ENCODE assay signal across 9 cellular contexts in genomic region chr17:75832652-75833400, GRCh38. TPM values are rescaled to one million over a fixed set of nuclear protein-coding genes. Genes with fewer than 3 reads are reported as not detected.
A peak's percentile ranks its signal among the peaks of the same experiment; 100 is the strongest.
DNase-seq lines count a peak whose midpoint lies in the region; ATAC-seq, FAIRE-seq and TF ChIP-seq lines count a peak whose summit lies in the region.
"Had no signal": no experiment of that assay in that cellular context is flagged by ENCODE, and none has a peak within 500 bp of the region (broad histone marks: within the 10 kb centered on the region; RNA-seq: fewer than 3 reads in every experiment).

No MANE protein-coding gene starts in this region.

- H3K4me1 Mint-ChIP-seq in effector memory CD8-positive, alpha-beta T cell (ENCODE audit: low read depth in 2 of 2): peaks cover 23 to 35% of the 10 kb centered on the region in 2 donors

- H2AK5ac ChIP-seq in neuronal stem cell (ENCODE audit: low read depth, low read length): peak overlapping the region; percentile 58

- intact Hi-C loops in OCI-LY7 (cut with micrococcal nuclease; ENCODE audit: unreplicated experiment): no loop called here

- no peaks in the 10 kb centered on the region for H3K27me3 ChIP-seq in neuronal stem cell (ENCODE audit: control insufficient read depth in 3 of 3, insufficient read depth in 3 of 3, low read depth in 1 of 3, low read length in 3 of 3)

- H2BK120ac ChIP-seq in neuronal stem cell (ENCODE audit: low read depth, low read length): peak overlapping the region; percentile 89

- H2BK15ac ChIP-seq in neuronal stem cell (ENCODE audit: low read length): peak overlapping the region; percentile 64

- no peaks in the 10 kb centered on the region for H3K9me2 ChIP-seq in OCI-LY7 (ENCODE audit: insufficient read depth, low read length)

- H4K20me1 ChIP-seq in OCI-LY7 (ENCODE audit: insufficient read depth, low read length): no peaks in the 10 kb centered on the region

- H3K36me3 Mint-ChIP-seq in effector memory CD8-positive, alpha-beta T cell (ENCODE audit: insufficient read depth): peaks cover 68% of the 10 kb centered on the region

- ATAC-seq in effector memory CD8-positive, alpha-beta T cell (replicated peaks): peak; percentile 22
- ATAC-seq in GM18858 (IDR thresholded peaks at IDR 0.05; ENCODE audit: unreplicated experiment) (no peak), GM18868 (IDR thresholded peaks at IDR 0.05; ENCODE audit: unreplicated experiment) (no peak)

- H3K4me3 ChIP-seq in OCI-LY7 (ENCODE audit: low read depth, low read length, poor library complexity, severe bottlenecking) (peak overlapping the region; percentile 30), neuronal stem cell (ENCODE audit: low read length in 2 of 2) (no peak overlapping the region)

- peaks cover 2% of the 10 kb centered on the region for H3K79me1 ChIP-seq in neuronal stem cell (ENCODE audit: low read depth, low read length)

- TF ChIP-seq POLR2A in GM12891 (IDR thresholded peaks at IDR 0.05; ENCODE audit: low read depth, low read length): no peak

- peak overlapping the region; percentile 66 for H2BK12ac ChIP-seq in neuronal stem cell (ENCODE audit: low read length)

- peak overlapping the region; percentile 76 for H4K8ac ChIP-seq in neuronal stem cell (ENCODE audit: low read depth, low read length)

- peak overlapping the region; percentile 74 for H3K9ac ChIP-seq in neuronal stem cell (ENCODE audit: low read depth, low read length, poor library complexity)

- no CpG with 5 or more reads among the region's 20 CpGs for WGBS in neuronal stem cell (ENCODE audit: extremely low coverage in 2 of 2, insufficient read length in 2 of 2, insufficient replicate concordance in 1 of 2), 2 donors

- no TSS peak for BruUV-seq in OCI-LY7 (replicated peaks; lab: Mats Ljungman, UMichigan)

- FAIRE-seq in GM12891 (lab: Jason Lieb, UNC): peak; percentile 58
- FAIRE-seq: endometrium had no signal

- peak overlapping the region; percentile 78 for H3K14ac ChIP-seq in neuronal stem cell (ENCODE audit: low read length)

- H3K18ac ChIP-seq in neuronal stem cell (ENCODE audit: low read length): peak overlapping the region; percentile 94

- H2AFZ ChIP-seq in OCI-LY7 (ENCODE audit: low read length) (peak overlapping the region; percentile 15; the same call in 1 of the 2 replicates), neuronal stem cell (ENCODE audit: low read length) (peak overlapping the region; percentile 52)

- H3K36me3 ChIP-seq in OCI-LY7 (ENCODE audit: insufficient read depth, low read length): no peaks in the 10 kb centered on the region
- no peaks in the 10 kb centered on the region for H3K36me3 ChIP-seq in neuronal stem cell (replicated peaks in 1 of 2; ENCODE audit: control insufficient read depth in 2 of 2, insufficient read depth in 2 of 2, low read length in 2 of 2)

- H2BK5ac ChIP-seq in neuronal stem cell (ENCODE audit: low read length): peak overlapping the region; percentile 71

- CTCF ChIA-PET in OCI-LY7 (lab: Charles Lee; ENCODE audit: unreplicated experiment): no interaction called here

- POLR2A ChIA-PET in OCI-LY7 (lab: Charles Lee): interaction anchor here (0.6 to 1.5 kb wide), 4 partner anchors 17 to 62 kb away, joined by 3 to 7 read pairs (median 4); no protein-coding TSS in a partner anchor

- H3K79me2 ChIP-seq in OCI-LY7 (ENCODE audit: insufficient read depth, low read depth, low read length): no peaks in the 10 kb centered on the region

- peak overlapping the region; percentile 36 for H3K27ac ChIP-seq in OCI-LY7 (ENCODE audit: low read depth, low read length, poor library complexity, severe bottlenecking)
- no peak overlapping the region for H3K27ac ChIP-seq in neuronal stem cell (replicated peaks; ENCODE audit: low read length)

- H3K4me1 ChIP-seq in OCI-LY7 (ENCODE audit: insufficient read depth, low read length, poor library complexity, severe bottlenecking) (peaks cover 19% of the 10 kb centered on the region), neuronal stem cell (ENCODE audit: control insufficient read depth in 2 of 2, insufficient read depth in 1 of 2, low read depth in 1 of 2, low read length in 2 of 2) (peaks cover 14 to 18% of the 10 kb centered on the region in 2 donors)

- peak overlapping the region; percentile 91 to 97 for H3K27ac Mint-ChIP-seq in effector memory CD8-positive, alpha-beta T cell

- peak overlapping the region; percentile 90 for H3K4ac ChIP-seq in neuronal stem cell (ENCODE audit: low read length)

- H3K27me3 Mint-ChIP-seq in effector memory CD8-positive, alpha-beta T cell: no peaks in the 10 kb centered on the region

- peak overlapping the region; percentile 53 for H3K4me2 ChIP-seq in OCI-LY7 (ENCODE audit: low read length)
- peak overlapping the region; percentile 3 for H3K4me2 ChIP-seq in neuronal stem cell (ENCODE audit: insufficient read depth, low read length, poor library complexity, severe bottlenecking)

- H3K9me3 ChIP-seq in OCI-LY7 (ENCODE audit: low read length): no peaks in the 10 kb centered on the region
- H3K9me3 ChIP-seq in neuronal stem cell (replicated peaks in 1 of 2; ENCODE audit: control insufficient read depth in 2 of 2, insufficient read depth in 1 of 2, low read depth in 1 of 2, low read length in 2 of 2): no peaks in the 10 kb centered on the region

- H3K23ac ChIP-seq in neuronal stem cell (ENCODE audit: low read depth, low read length, poor library complexity): no peak overlapping the region

- peak overlapping the region; percentile 85 to 86 for H3K4me3 Mint-ChIP-seq in effector memory CD8-positive, alpha-beta T cell

- DNase-seq in GM12891 (ENCODE audit: insufficient read length, low spot score) (no peak), OCI-LY7 (ENCODE audit: low spot score) (peak; percentile 57), neuronal stem cell (ENCODE audit: low spot score) (no peak), AG08396 (ENCODE audit: low spot score) (no peak), epidermal melanocyte (ENCODE audit: insufficient read length, low spot score) (no peak)
- DNase-seq in effector memory CD8-positive, alpha-beta T cell: peak in 2 of 3 experiments; percentile 25 to 29

- H4K91ac ChIP-seq in neuronal stem cell (ENCODE audit: low read depth, low read length, poor library complexity): no peak overlapping the region

- no peak for TF ChIP-seq CTCF in OCI-LY7 (conservative IDR thresholded peaks at IDR 0.05; ENCODE audit: low read length)

- no peaks in the 10 kb centered on the region for H3K9me3 Mint-ChIP-seq in effector memory CD8-positive, alpha-beta T cell

TF ChIP-seq in GM12891, 5 proteins besides CTCF, POLR2A, EP300 and RAD21:
- TF ChIP-seq SPI1 (IDR thresholded peaks at IDR 0.05; ENCODE audit: low read depth, low read length): no peak
- TF ChIP-seq POU2F2 (IDR thresholded peaks at IDR 0.05; ENCODE audit: low read depth, low read length): no peak
- no peak for TF ChIP-seq POLR2AphosphoS5 (IDR thresholded peaks at IDR 0.05; ENCODE audit: low read depth, low read length)
- no peak for TF ChIP-seq PAX5 (IDR thresholded peaks at IDR 0.05; ENCODE audit: insufficient read depth, low read length, severe bottlenecking)
- no peak for TF ChIP-seq TAF1 (IDR thresholded peaks at IDR 0.05; ENCODE audit: low read depth, low read length)
TF ChIP-seq in GM12891: peak in this region for 0.

RNA-seq across cellular contexts. Expression of gene UNC13D, which starts 11.4 kb away (rescaled TPM):
- polyA plus RNA-seq in GM12891 (2012; ENCODE audit: low read depth, missing spikeins): 25.9 TPM
- 7.1 and 8.0 TPM in 2 replicates for total RNA-seq in OCI-LY7 (2014; rRNA removed; shearing (Covaris generic))
- 12.2 and 17.8 TPM in 2 replicates for total RNA-seq in OCI-LY7 (2022)
- 1.4 TPM for polyA plus RNA-seq in neuronal stem cell (2013, experiment 1 of 2)
- polyA plus RNA-seq in neuronal stem cell (2013, experiment 2 of 2): 0.90 TPM

RNA-seq across cellular contexts. Expression of gene WBP2, which starts 22.3 kb away (rescaled TPM):
- 60.5 TPM for polyA plus RNA-seq in GM12891 (2012; ENCODE audit: low read depth, missing spikeins)
- 24.1 and 29.9 TPM in 2 replicates for total RNA-seq in OCI-LY7 (2014; rRNA removed; shearing (Covaris generic))
- total RNA-seq in OCI-LY7 (2022): 117 and 123 TPM in 2 replicates
- polyA plus RNA-seq in neuronal stem cell (2013, experiment 1 of 2): 80.4 TPM
- polyA plus RNA-seq in neuronal stem cell (2013, experiment 2 of 2): 79.8 TPM

RNA-seq across cellular contexts. Expression of gene TRIM47, which starts 45.6 kb away (rescaled TPM):
- 1.0 TPM for polyA plus RNA-seq in GM12891 (2012; ENCODE audit: low read depth, missing spikeins)
- total RNA-seq in OCI-LY7 (2014; rRNA removed; shearing (Covaris generic)): 32.7 and 41.9 TPM in 2 replicates
- total RNA-seq in OCI-LY7 (2022): 21.6 and 25.9 TPM in 2 replicates
- 1.2 TPM for polyA plus RNA-seq in neuronal stem cell (2013, experiment 1 of 2)
- polyA plus RNA-seq in neuronal stem cell (2013, experiment 2 of 2): 0.68 TPM

RNA-seq across cellular contexts. Expression of gene UNK, which starts 48.2 kb away (rescaled TPM):
- polyA plus RNA-seq in GM12891 (2012; ENCODE audit: low read depth, missing spikeins): 20.3 TPM
- 41.5 and 44.0 TPM in 2 replicates for total RNA-seq in OCI-LY7 (2014; rRNA removed; shearing (Covaris generic))
- total RNA-seq in OCI-LY7 (2022): 67.6 and 77.3 TPM in 2 replicates
- 25.1 TPM for polyA plus RNA-seq in neuronal stem cell (2013, experiment 1 of 2)
- polyA plus RNA-seq in neuronal stem cell (2013, experiment 2 of 2): 26.8 TPM

Comparison
In these comparisons a context has a peak if more than half of its experiments do, and no peak if none do; other contexts are left out.
1. DNase-seq: peak in OCI-LY7 (single experiment) and effector memory CD8-positive, alpha-beta T cell (2 of 3); none in GM12891 (single experiment), neuronal stem cell (single experiment), AG08396 (single experiment) and epidermal melanocyte (single experiment).